2 cellular contexts compared by ENCODE assay signal in the genomic region with DNA sequence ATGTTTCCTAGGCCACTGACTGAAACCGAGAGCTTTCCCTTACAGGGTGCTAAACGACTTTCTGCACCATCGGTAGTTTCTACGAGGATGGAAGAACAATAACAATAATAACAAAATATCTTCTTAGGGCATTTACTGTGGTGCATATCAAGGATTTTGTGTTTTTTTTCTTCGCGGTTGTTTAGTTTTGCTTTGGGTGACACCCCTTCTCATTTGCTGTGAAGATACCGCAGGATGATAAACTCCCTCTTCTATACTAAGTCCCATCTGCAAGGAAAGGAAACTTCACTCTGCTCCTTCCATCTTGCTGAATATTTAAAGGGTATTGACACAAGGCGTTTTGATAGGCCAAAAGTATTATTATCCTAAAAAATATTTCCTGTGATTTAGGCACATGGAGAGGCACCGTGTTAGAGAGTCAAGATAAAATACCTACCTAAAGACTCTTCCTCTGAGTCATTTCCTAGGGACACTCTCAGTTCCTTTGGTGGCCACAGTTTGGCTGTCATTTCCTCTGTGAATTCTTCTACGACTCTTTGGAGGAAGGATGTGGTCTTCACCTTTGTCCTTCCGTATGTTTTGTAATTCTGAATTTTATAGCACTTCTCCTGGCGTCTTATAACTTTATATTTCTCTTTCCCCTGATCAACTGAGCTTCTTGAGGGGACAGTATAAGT.
A peak's percentile ranks its signal among the peaks of the same experiment; 100 is the strongest.
TF ChIP-seq lines count a peak whose summit lies in the region.

No MANE protein-coding gene starts in this region.

TF ChIP-seq in liver, 16 proteins besides CTCF, POLR2A, EP300 and RAD21 (continued from another document):
- TF ChIP-seq, protein P1, sequence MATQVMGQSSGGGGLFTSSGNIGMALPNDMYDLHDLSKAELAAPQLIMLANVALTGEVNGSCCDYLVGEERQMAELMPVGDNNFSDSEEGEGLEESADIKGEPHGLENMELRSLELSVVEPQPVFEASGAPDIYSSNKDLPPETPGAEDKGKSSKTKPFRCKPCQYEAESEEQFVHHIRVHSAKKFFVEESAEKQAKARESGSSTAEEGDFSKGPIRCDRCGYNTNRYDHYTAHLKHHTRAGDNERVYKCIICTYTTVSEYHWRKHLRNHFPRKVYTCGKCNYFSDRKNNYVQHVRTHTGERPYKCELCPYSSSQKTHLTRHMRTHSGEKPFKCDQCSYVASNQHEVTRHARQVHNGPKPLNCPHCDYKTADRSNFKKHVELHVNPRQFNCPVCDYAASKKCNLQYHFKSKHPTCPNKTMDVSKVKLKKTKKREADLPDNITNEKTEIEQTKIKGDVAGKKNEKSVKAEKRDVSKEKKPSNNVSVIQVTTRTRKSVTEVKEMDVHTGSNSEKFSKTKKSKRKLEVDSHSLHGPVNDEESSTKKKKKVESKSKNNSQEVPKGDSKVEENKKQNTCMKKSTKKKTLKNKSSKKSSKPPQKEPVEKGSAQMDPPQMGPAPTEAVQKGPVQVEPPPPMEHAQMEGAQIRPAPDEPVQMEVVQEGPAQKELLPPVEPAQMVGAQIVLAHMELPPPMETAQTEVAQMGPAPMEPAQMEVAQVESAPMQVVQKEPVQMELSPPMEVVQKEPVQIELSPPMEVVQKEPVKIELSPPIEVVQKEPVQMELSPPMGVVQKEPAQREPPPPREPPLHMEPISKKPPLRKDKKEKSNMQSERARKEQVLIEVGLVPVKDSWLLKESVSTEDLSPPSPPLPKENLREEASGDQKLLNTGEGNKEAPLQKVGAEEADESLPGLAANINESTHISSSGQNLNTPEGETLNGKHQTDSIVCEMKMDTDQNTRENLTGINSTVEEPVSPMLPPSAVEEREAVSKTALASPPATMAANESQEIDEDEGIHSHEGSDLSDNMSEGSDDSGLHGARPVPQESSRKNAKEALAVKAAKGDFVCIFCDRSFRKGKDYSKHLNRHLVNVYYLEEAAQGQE (IDR thresholded peaks at IDR 0.05): no peak
- TF ChIP-seq, protein P2, sequence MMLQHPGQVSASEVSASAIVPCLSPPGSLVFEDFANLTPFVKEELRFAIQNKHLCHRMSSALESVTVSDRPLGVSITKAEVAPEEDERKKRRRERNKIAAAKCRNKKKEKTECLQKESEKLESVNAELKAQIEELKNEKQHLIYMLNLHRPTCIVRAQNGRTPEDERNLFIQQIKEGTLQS (IDR thresholded peaks at IDR 0.05): no peak
- TF ChIP-seq YY1 (IDR thresholded peaks at IDR 0.05): no peak
- no peak for TF ChIP-seq FOXA1 (IDR thresholded peaks at IDR 0.05)
- no peak for TF ChIP-seq RXRA (IDR thresholded peaks at IDR 0.05)
- peak; percentile 13 for TF ChIP-seq NR2F2 (IDR thresholded peaks at IDR 0.05)
- TF ChIP-seq JUND (IDR thresholded peaks at IDR 0.05): no peak
- TF ChIP-seq, protein P3, sequence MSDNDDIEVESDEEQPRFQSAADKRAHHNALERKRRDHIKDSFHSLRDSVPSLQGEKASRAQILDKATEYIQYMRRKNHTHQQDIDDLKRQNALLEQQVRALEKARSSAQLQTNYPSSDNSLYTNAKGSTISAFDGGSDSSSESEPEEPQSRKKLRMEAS (IDR thresholded peaks at IDR 0.05): peak; percentile 53
- TF ChIP-seq, protein P4, sequence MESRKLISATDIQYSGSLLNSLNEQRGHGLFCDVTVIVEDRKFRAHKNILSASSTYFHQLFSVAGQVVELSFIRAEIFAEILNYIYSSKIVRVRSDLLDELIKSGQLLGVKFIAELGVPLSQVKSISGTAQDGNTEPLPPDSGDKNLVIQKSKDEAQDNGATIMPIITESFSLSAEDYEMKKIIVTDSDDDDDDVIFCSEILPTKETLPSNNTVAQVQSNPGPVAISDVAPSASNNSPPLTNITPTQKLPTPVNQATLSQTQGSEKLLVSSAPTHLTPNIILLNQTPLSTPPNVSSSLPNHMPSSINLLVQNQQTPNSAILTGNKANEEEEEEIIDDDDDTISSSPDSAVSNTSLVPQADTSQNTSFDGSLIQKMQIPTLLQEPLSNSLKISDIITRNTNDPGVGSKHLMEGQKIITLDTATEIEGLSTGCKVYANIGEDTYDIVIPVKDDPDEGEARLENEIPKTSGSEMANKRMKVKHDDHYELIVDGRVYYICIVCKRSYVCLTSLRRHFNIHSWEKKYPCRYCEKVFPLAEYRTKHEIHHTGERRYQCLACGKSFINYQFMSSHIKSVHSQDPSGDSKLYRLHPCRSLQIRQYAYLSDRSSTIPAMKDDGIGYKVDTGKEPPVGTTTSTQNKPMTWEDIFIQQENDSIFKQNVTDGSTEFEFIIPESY (IDR thresholded peaks at IDR 0.05): no peak

TF ChIP-seq in HepG2, 621 proteins besides CTCF, POLR2A, EP300 and RAD21 (continued from another document):
- TF ChIP-seq, protein P5, sequence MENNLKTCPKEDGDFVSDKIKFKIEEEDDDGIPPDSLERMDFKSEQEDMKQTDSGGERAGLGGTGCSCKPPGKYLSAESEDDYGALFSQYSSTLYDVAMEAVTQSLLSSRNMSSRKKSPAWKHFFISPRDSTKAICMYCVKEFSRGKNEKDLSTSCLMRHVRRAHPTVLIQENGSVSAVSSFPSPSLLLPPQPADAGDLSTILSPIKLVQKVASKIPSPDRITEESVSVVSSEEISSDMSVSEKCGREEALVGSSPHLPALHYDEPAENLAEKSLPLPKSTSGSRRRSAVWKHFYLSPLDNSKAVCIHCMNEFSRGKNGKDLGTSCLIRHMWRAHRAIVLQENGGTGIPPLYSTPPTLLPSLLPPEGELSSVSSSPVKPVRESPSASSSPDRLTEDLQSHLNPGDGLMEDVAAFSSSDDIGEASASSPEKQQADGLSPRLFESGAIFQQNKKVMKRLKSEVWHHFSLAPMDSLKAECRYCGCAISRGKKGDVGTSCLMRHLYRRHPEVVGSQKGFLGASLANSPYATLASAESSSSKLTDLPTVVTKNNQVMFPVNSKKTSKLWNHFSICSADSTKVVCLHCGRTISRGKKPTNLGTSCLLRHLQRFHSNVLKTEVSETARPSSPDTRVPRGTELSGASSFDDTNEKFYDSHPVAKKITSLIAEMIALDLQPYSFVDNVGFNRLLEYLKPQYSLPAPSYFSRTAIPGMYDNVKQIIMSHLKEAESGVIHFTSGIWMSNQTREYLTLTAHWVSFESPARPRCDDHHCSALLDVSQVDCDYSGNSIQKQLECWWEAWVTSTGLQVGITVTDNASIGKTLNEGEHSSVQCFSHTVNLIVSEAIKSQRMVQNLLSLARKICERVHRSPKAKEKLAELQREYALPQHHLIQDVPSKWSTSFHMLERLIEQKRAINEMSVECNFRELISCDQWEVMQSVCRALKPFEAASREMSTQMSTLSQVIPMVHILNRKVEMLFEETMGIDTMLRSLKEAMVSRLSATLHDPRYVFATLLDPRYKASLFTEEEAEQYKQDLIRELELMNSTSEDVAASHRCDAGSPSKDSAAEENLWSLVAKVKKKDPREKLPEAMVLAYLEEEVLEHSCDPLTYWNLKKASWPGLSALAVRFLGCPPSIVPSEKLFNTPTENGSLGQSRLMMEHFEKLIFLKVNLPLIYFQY (CRISPR knock-in tag; IDR thresholded peaks at IDR 0.05; ENCODE audit: borderline replicate concordance): no peak
- TF ChIP-seq ZNF780A (CRISPR knock-in tag; IDR thresholded peaks at IDR 0.05) (no peak), TBX3 (IDR thresholded peaks at IDR 0.05; ENCODE audit: borderline replicate concordance) (no peak), SIX1 (CRISPR knock-in tag; IDR thresholded peaks at IDR 0.05; ENCODE audit: borderline replicate concordance) (no peak), DR1 (CRISPR knock-in tag; IDR thresholded peaks at IDR 0.05) (no peak), ZNF557 (CRISPR knock-in tag; IDR thresholded peaks at IDR 0.05) (no peak), PRMT3 (CRISPR knock-in tag; IDR thresholded peaks at IDR 0.05; ENCODE audit: borderline replicate concordance, low read depth) (no peak), FOXA1 (IDR thresholded peaks at IDR 0.05) (no peak), FOXA1 (CRISPR knock-in tag; IDR thresholded peaks at IDR 0.05) (no peak), RBM22 (optimal IDR thresholded peaks at IDR 0.05; ENCODE audit: low read length) (no peak), ZNF614 (CRISPR knock-in tag; IDR thresholded peaks at IDR 0.05; ENCODE audit: borderline replicate concordance) (no peak)
- TF ChIP-seq, protein P6, sequence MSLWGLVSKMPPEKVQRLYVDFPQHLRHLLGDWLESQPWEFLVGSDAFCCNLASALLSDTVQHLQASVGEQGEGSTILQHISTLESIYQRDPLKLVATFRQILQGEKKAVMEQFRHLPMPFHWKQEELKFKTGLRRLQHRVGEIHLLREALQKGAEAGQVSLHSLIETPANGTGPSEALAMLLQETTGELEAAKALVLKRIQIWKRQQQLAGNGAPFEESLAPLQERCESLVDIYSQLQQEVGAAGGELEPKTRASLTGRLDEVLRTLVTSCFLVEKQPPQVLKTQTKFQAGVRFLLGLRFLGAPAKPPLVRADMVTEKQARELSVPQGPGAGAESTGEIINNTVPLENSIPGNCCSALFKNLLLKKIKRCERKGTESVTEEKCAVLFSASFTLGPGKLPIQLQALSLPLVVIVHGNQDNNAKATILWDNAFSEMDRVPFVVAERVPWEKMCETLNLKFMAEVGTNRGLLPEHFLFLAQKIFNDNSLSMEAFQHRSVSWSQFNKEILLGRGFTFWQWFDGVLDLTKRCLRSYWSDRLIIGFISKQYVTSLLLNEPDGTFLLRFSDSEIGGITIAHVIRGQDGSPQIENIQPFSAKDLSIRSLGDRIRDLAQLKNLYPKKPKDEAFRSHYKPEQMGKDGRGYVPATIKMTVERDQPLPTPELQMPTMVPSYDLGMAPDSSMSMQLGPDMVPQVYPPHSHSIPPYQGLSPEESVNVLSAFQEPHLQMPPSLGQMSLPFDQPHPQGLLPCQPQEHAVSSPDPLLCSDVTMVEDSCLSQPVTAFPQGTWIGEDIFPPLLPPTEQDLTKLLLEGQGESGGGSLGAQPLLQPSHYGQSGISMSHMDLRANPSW (CRISPR knock-in tag; IDR thresholded peaks at IDR 0.05; ENCODE audit: borderline replicate concordance): no peak
- TF ChIP-seq, protein P7, sequence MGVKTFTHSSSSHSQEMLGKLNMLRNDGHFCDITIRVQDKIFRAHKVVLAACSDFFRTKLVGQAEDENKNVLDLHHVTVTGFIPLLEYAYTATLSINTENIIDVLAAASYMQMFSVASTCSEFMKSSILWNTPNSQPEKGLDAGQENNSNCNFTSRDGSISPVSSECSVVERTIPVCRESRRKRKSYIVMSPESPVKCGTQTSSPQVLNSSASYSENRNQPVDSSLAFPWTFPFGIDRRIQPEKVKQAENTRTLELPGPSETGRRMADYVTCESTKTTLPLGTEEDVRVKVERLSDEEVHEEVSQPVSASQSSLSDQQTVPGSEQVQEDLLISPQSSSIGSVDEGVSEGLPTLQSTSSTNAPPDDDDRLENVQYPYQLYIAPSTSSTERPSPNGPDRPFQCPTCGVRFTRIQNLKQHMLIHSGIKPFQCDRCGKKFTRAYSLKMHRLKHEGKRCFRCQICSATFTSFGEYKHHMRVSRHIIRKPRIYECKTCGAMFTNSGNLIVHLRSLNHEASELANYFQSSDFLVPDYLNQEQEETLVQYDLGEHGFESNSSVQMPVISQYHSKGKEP (CRISPR knock-in tag; IDR thresholded peaks at IDR 0.05): no peak
- TF ChIP-seq, protein P8, sequence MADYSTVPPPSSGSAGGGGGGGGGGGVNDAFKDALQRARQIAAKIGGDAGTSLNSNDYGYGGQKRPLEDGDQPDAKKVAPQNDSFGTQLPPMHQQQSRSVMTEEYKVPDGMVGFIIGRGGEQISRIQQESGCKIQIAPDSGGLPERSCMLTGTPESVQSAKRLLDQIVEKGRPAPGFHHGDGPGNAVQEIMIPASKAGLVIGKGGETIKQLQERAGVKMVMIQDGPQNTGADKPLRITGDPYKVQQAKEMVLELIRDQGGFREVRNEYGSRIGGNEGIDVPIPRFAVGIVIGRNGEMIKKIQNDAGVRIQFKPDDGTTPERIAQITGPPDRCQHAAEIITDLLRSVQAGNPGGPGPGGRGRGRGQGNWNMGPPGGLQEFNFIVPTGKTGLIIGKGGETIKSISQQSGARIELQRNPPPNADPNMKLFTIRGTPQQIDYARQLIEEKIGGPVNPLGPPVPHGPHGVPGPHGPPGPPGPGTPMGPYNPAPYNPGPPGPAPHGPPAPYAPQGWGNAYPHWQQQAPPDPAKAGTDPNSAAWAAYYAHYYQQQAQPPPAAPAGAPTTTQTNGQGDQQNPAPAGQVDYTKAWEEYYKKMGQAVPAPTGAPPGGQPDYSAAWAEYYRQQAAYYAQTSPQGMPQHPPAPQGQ (CRISPR knock-in tag; IDR thresholded peaks at IDR 0.05; ENCODE audit: borderline replicate concordance): no peak
- TF ChIP-seq, protein P9, sequence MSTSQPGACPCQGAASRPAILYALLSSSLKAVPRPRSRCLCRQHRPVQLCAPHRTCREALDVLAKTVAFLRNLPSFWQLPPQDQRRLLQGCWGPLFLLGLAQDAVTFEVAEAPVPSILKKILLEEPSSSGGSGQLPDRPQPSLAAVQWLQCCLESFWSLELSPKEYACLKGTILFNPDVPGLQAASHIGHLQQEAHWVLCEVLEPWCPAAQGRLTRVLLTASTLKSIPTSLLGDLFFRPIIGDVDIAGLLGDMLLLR (CRISPR knock-in tag; IDR thresholded peaks at IDR 0.05): no peak
- TF ChIP-seq, protein P10, sequence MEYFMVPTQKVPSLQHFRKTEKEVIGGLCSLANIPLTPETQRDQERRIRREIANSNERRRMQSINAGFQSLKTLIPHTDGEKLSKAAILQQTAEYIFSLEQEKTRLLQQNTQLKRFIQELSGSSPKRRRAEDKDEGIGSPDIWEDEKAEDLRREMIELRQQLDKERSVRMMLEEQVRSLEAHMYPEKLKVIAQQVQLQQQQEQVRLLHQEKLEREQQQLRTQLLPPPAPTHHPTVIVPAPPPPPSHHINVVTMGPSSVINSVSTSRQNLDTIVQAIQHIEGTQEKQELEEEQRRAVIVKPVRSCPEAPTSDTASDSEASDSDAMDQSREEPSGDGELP (IDR thresholded peaks at IDR 0.05; ENCODE audit: borderline replicate concordance, low read depth): no peak
TF ChIP-seq in HepG2: peak in this region for 0.
